30 cellular contexts compared by ENCODE assay signal in genomic region chr17:16551878-16552636, GRCh38. TPM values are rescaled to one million over a fixed set of nuclear protein-coding genes. Genes with fewer than 3 reads are reported as not detected.
DNase-seq lines count a peak whose midpoint lies in the region; ATAC-seq, FAIRE-seq and TF ChIP-seq lines count a peak whose summit lies in the region.
"Had no signal": no experiment of that assay in that cellular context is flagged by ENCODE, and none has a peak within 500 bp of the region (broad histone marks: within the 10 kb centered on the region; RNA-seq: fewer than 3 reads in every experiment).

No MANE protein-coding gene starts in this region.

- DNase-seq in HepG2 (ENCODE audit: low spot score) (no peak), adipocyte (ENCODE audit: low read depth) (no peak), NCI-H226 (no peak), NCI-H526 (lab: John Stamatoyannopoulos, UW) (no peak)
- DNase-seq: ACHN; CD4-positive, alpha-beta T cell; DMS79; EL; GF-D8; H7; HFFc6; Kasumi-1; NCI-H1092 treated with DMSO at 0.1 percent for 48 hours; NCI-H1436 treated with DMSO at 0.1 percent for 48 hours; NCI-H187 treated with DMSO at 0.1 percent for 48 hours; NCI-H2171 treated with DMSO at 0.1 percent for 48 hours; NCI-H446; NCI-H524 treated with DMSO at 0.1 percent for 48 hours; NCI-H82; NK-92 treated with Interleukin-12 subunit alpha and Interleukin-12 subunit beta, amount 100 ng/mL, for 24 hours; Right ventricle myocardium superior; RPMI8226; T-cell had no signal

- H3K9me3 ChIP-seq in liver (ENCODE audit: control insufficient read depth in 4 of 4, low read length in 3 of 4), result peaks cover 29 to 91% (median 49%) of the 10 kb centered on the region in 4 donors
- peaks cover 73% of the 10 kb centered on the region for H3K9me3 ChIP-seq in HepG2 (ENCODE audit: low read length)
- H3K9me3 ChIP-seq in adipocyte (ENCODE audit: control insufficient read depth, low read length), result peaks cover 100% of the 10 kb centered on the region
- H3K9me3 ChIP-seq in duodenal mucosa (ENCODE audit: control insufficient read depth in 1 of 2, low read length in 2 of 2), result peaks cover 54 to 84% of the 10 kb centered on the region in 2 donors
- H3K9me3 ChIP-seq in subcutaneous abdominal adipose tissue (ENCODE audit: control insufficient read depth in 5 of 5, low read length in 5 of 5), result peaks cover 56 to 89% (median 80%) of the 10 kb centered on the region in 5 donors

- H3K27ac ChIP-seq in liver (ENCODE audit: low read depth in 1 of 2, low read length in 2 of 2) (no peak overlapping the region), HepG2 (ENCODE audit: extremely low read length, insufficient read depth, low read length) (no peak overlapping the region), duodenal mucosa (ENCODE audit: low read depth, low read length) (no peak overlapping the region), subcutaneous abdominal adipose tissue (ENCODE audit: low read depth, low read length) (no peak overlapping the region)
- H3K27ac ChIP-seq: 22Rv1 had no signal

- H4K20me1 ChIP-seq in HepG2 (ENCODE audit: insufficient read depth, low read length), result no peaks in the 10 kb centered on the region

- H3K4me1 ChIP-seq in liver (ENCODE audit: control insufficient read depth in 4 of 4, insufficient read depth in 4 of 4, low read length in 3 of 4), result no peaks in the 10 kb centered on the region
- H3K4me1 ChIP-seq in HepG2 (ENCODE audit: insufficient read depth, low read length), result no peaks in the 10 kb centered on the region
- no peaks in the 10 kb centered on the region for H3K4me1 ChIP-seq in adipocyte (ENCODE audit: control insufficient read depth, insufficient read depth, low read length)
- no peaks in the 10 kb centered on the region for H3K4me1 ChIP-seq in duodenal mucosa (ENCODE audit: control insufficient read depth in 1 of 2, insufficient read depth in 2 of 2, low read length in 2 of 2)
- H3K4me1 ChIP-seq in subcutaneous abdominal adipose tissue (ENCODE audit: control insufficient read depth in 5 of 5, insufficient read depth in 5 of 5, low read length in 5 of 5), result no peaks in the 10 kb centered on the region

- FAIRE-seq in HepG2 (lab: Jason Lieb, UNC), result no peak
- FAIRE-seq: GM12892, GM19239 had no signal

- in situ Hi-C loops in HepG2 (cut with HindIII; ENCODE audit: extremely low pct_ligation_motif_present, low pct_unique_long_range_greater_than_20kb), result no loop called here

- H3K27me3 ChIP-seq in liver (ENCODE audit: control insufficient read depth in 4 of 4, insufficient read depth in 4 of 4, low read length in 3 of 4) (no peaks in the 10 kb centered on the region), HepG2 (ENCODE audit: control insufficient read depth in 1 of 2, insufficient read depth in 2 of 2, low read length in 2 of 2) (no peaks in the 10 kb centered on the region), adipocyte (replicated peaks; ENCODE audit: control insufficient read depth, insufficient read depth, low read length) (no peaks in the 10 kb centered on the region), duodenal mucosa (ENCODE audit: control insufficient read depth in 1 of 2, insufficient read depth in 2 of 2, low read length in 2 of 2) (no peaks in the 10 kb centered on the region), subcutaneous abdominal adipose tissue (ENCODE audit: control insufficient read depth in 5 of 5, insufficient read depth in 4 of 5, low read length in 5 of 5) (no peaks in the 10 kb centered on the region)

- TF ChIP-seq EP300 in HepG2 (IDR thresholded peaks at IDR 0.05; ENCODE audit: low read depth in 2 of 2, low read length in 2 of 2) (no peak), HepG2 (CRISPR knock-in tag; IDR thresholded peaks at IDR 0.05; ENCODE audit: borderline replicate concordance) (no peak)

- H3K79me2 ChIP-seq in HepG2 (ENCODE audit: insufficient read depth, low read length), result no peaks in the 10 kb centered on the region

- POLR2A ChIA-PET in HepG2 (lab: Yijun Ruan, JAX), result no interaction called here

- no peak overlapping the region for H3K4me2 ChIP-seq in HepG2 (ENCODE audit: low read depth, low read length)

- 93% methylated on average over 4 of the region's 4 CpGs for WGBS in liver
- 3% methylated on average over 4 of the region's 4 CpGs for WGBS in HepG2 (ENCODE audit: low lambda C conversion rate)

- no peak for TF ChIP-seq CTCF in liver (IDR thresholded peaks at IDR 0.05; ENCODE audit: low read depth, low read length, missing input control)
- no peak for TF ChIP-seq CTCF in HepG2 (CRISPR knock-in tag; IDR thresholded peaks at IDR 0.05)

- no peak for TF ChIP-seq POLR2A in HepG2 (IDR thresholded peaks at IDR 0.05; ENCODE audit: insufficient read depth in 1 of 2, low read depth in 2 of 2, low read length in 2 of 2)

- ATAC-seq in HepG2 (no peak), HG03432 (IDR thresholded peaks at IDR 0.05; ENCODE audit: unreplicated experiment) (no peak)
- ATAC-seq: T-cell had no signal

- CTCF ChIA-PET in HepG2 (lab: Yijun Ruan, JAX; ENCODE audit: low intra/inter-chr PET ratio, low total read pairs), result no interaction called here

- H3K4me3 ChIP-seq in liver (ENCODE audit: low read depth in 1 of 3, low read length in 3 of 3), result peak overlapping the region in 2 of 3 donors; percentile 13 to 50
- no peak overlapping the region for H3K4me3 ChIP-seq in HepG2 (replicated peaks in 1 of 3; ENCODE audit: insufficient read depth in 1 of 3, low read depth in 2 of 3, low read length in 3 of 3)
- peak overlapping the region; percentile 70 for H3K4me3 ChIP-seq in adipocyte (ENCODE audit: low read length)
- H3K4me3 ChIP-seq in duodenal mucosa (ENCODE audit: low read depth in 1 of 2, low read length in 2 of 2), result peak overlapping the region; percentile 0 to 38
- H3K4me3 ChIP-seq in subcutaneous abdominal adipose tissue (ENCODE audit: low read depth in 1 of 5, low read length in 5 of 5), result peak overlapping the region in 4 of 5 donors; percentile 1 to 57 (median 36)

- no peak overlapping the region for H3K9ac ChIP-seq in liver (ENCODE audit: low read depth in 1 of 2, low read length in 2 of 2)
- H3K9ac ChIP-seq in HepG2 (ENCODE audit: insufficient read depth, low read depth, low read length), result no peak overlapping the region
- H3K9ac ChIP-seq in adipocyte (ENCODE audit: low read length), result no peak overlapping the region
- H3K9ac ChIP-seq in duodenal mucosa (ENCODE audit: low read depth in 1 of 2, low read length in 2 of 2), result no peak overlapping the region
- H3K9ac ChIP-seq in subcutaneous abdominal adipose tissue (ENCODE audit: low read length in 5 of 5), result no peak overlapping the region

- no TSS peak for BruUV-seq in HepG2 (replicated peaks; lab: Mats Ljungman, UMichigan)

- no peak overlapping the region for H2AFZ ChIP-seq in HepG2 (ENCODE audit: low read length)

- peaks cover 0 to 16% (median 3%) of the 10 kb centered on the region in 4 donors for H3K36me3 ChIP-seq in liver (ENCODE audit: control insufficient read depth in 4 of 4, insufficient read depth in 3 of 4, low read depth in 1 of 4, low read length in 3 of 4)
- no peaks in the 10 kb centered on the region for H3K36me3 ChIP-seq in HepG2 (replicated peaks in 1 of 2; ENCODE audit: control insufficient read depth in 1 of 2, insufficient read depth in 2 of 2, low read length in 2 of 2)
- H3K36me3 ChIP-seq in adipocyte (ENCODE audit: control insufficient read depth, insufficient read depth, low read length, severe bottlenecking), result peaks cover 51% of the 10 kb centered on the region
- peaks cover 20 to 22% of the 10 kb centered on the region in 2 donors for H3K36me3 ChIP-seq in duodenal mucosa (ENCODE audit: control insufficient read depth in 1 of 2, insufficient read depth in 2 of 2, low read length in 2 of 2)
- H3K36me3 ChIP-seq in subcutaneous abdominal adipose tissue (ENCODE audit: control insufficient read depth in 5 of 5, insufficient read depth in 5 of 5, low read length in 5 of 5), result peaks cover 32 to 46% (median 33%) of the 10 kb centered on the region in 5 donors

- intact Hi-C loops in HepG2 (cut with micrococcal nuclease; ENCODE audit: unreplicated experiment), result no loop called here

- TF ChIP-seq RAD21 in liver (IDR thresholded peaks at IDR 0.05), result no peak
- no peak for TF ChIP-seq RAD21 in HepG2 (CRISPR knock-in tag; IDR thresholded peaks at IDR 0.05)

TF ChIP-seq in liver, 16 proteins besides CTCF, POLR2A, EP300 and RAD21 (continues in another document):
- TF ChIP-seq YY1 (IDR thresholded peaks at IDR 0.05) (no peak), ATF3 (IDR thresholded peaks at IDR 0.05) (no peak)

TF ChIP-seq in HepG2, 621 proteins besides CTCF, POLR2A, EP300 and RAD21 (continues in another document):
- no peak for TF ChIP-seq ZNF772 (CRISPR knock-in tag; IDR thresholded peaks at IDR 0.05)
- TF ChIP-seq ZNF878 (CRISPR knock-in tag; IDR thresholded peaks at IDR 0.05), result no peak
- TF ChIP-seq NFKBIZ (CRISPR knock-in tag; IDR thresholded peaks at IDR 0.05), result no peak
- TF ChIP-seq ZSCAN20 (CRISPR knock-in tag; IDR thresholded peaks at IDR 0.05; ENCODE audit: borderline replicate concordance), result no peak

RNA-seq across cellular contexts. Expression of gene ZNF287, which starts 16.9 kb away (rescaled TPM):
- total RNA-seq in liver, result under 1 TPM; 0.67 to 0.98 TPM
- 1 to 10 TPM in 1 of 2 donors, under 1 TPM in 1; 0.40 to 1.2 TPM for polyA plus RNA-seq in liver
- 0.06 TPM in 1 of 2 replicates, not detected in the other for total RNA-seq in HepG2 (2016; rRNA removed; fragmentation: Illumina TruSeq; extraction: Trizol)
- total RNA-seq in HepG2 (2016; cell fraction: cytosol; rRNA removed; fragmentation: Illumina TruSeq; extraction: Trizol; ENCODE audit: low read depth), result not detected in 2 replicates
- total RNA-seq in HepG2 (2016; cell fraction: insoluble cytoplasmic fraction; rRNA removed; fragmentation: Illumina TruSeq; extraction: Trizol), result not detected in 2 replicates
- total RNA-seq in HepG2 (2016; cell fraction: membrane; rRNA removed; fragmentation: Illumina TruSeq; extraction: Trizol), result 0.17 and 0.19 TPM in 2 replicates
- total RNA-seq in HepG2 (2016; cell fraction: nucleus; rRNA removed; fragmentation: Illumina TruSeq; extraction: Trizol), result 0.22 TPM in 1 of 2 replicates, not detected in the other
- 0.04 and 0.21 TPM in 2 replicates for polyA plus RNA-seq in HepG2 (2011; rRNA removed)
- 0.01 and 0.03 TPM in 2 replicates for polyA plus RNA-seq in HepG2 (2011; cell fraction: cytosol; rRNA removed)
- polyA plus RNA-seq in HepG2 (2011; cell fraction: nucleus; rRNA removed), result 0.09 TPM in 1 of 2 replicates, not detected in the other
- 0.25 and 0.32 TPM in 2 replicates for polyA plus RNA-seq in HepG2 (2012)
- polyA plus RNA-seq in HepG2 (2016; cell fraction: cytosol; fragmentation: Illumina TruSeq; extraction: Trizol; ENCODE audit: low read depth), result not detected in 2 replicates
- polyA plus RNA-seq in HepG2 (2016; cell fraction: insoluble cytoplasmic fraction; fragmentation: Illumina TruSeq; extraction: Trizol; ENCODE audit: low read depth), result 0.13 TPM in 1 of 2 replicates, not detected in the other
- not detected in 2 replicates for polyA plus RNA-seq in HepG2 (2016; cell fraction: membrane; fragmentation: Illumina TruSeq; extraction: Trizol; ENCODE audit: low read depth)
- polyA plus RNA-seq in HepG2 (2016; cell fraction: nucleus; fragmentation: Illumina TruSeq; extraction: Trizol; ENCODE audit: insufficient read depth, low read depth), result not detected in 2 replicates
- 0.04 TPM in 1 of 2 replicates, not detected in the other for polyA minus RNA-seq in HepG2 (2011; rRNA and poly(A)+ RNA removed; ENCODE audit: low replicate concordance)
- polyA minus RNA-seq in HepG2 (2011; cell fraction: cytosol; rRNA and poly(A)+ RNA removed), result not detected in 2 replicates
- 0.37 and 0.39 TPM in 2 replicates for polyA minus RNA-seq in HepG2 (2011; cell fraction: nucleus; rRNA and poly(A)+ RNA removed)

Comparison
In these comparisons a context has a peak if more than half of its experiments do, and no peak if none do; other contexts are left out.
1. H3K4me3 ChIP-seq: peak in liver (2 of 3), adipocyte (single experiment), duodenal mucosa (2 of 2) and subcutaneous abdominal adipose tissue (4 of 5); none in HepG2 (0 of 3).